1 cellular context compared by ENCODE assay signal in the genomic region with DNA sequence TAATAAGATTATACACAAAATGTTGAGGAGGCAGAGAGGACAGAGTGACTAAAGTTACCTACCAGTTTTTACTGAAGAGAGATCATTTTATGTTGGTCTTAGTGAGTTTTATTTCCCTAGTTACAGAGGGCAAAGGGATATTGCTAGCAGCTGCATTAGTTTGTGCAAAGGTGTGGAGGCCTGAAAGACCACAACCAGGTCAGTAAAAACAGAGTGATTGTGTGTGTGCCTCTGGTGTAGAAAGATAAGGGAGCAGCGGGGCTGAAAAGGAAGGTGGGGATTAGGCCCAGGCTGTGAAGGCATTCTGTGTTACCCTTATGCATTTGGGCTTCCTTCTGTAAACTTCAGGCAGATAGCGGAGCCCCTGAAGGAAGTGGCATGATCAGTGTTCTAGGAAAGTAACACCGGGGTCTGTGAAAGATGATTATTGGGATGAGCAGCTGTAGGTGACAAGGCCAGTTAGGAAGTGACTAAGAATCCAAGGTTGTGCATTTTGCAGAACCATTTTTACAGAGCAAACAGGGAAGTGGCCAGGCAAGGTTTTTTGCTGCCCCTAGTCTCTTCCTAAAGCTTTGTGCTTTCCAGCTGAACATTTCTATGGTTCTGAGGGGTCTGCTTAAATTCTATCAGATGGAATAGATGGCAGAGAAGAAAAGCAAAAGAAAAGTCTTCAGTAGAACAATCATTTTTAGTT.
TF ChIP-seq lines count a peak whose summit lies in the region.

No MANE protein-coding gene starts in this region.

TF ChIP-seq in K562, 482 proteins besides CTCF, POLR2A, EP300 and RAD21 (continued from another document and continues in another):
- TF ChIP-seq, protein P1, sequence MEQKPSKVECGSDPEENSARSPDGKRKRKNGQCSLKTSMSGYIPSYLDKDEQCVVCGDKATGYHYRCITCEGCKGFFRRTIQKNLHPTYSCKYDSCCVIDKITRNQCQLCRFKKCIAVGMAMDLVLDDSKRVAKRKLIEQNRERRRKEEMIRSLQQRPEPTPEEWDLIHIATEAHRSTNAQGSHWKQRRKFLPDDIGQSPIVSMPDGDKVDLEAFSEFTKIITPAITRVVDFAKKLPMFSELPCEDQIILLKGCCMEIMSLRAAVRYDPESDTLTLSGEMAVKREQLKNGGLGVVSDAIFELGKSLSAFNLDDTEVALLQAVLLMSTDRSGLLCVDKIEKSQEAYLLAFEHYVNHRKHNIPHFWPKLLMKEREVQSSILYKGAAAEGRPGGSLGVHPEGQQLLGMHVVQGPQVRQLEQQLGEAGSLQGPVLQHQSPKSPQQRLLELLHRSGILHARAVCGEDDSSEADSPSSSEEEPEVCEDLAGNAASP (IDR thresholded peaks at IDR 0.05), result no peak
- peak; percentile 73 for TF ChIP-seq ZNF644 (tag; IDR thresholded peaks at IDR 0.05; ENCODE audit: low read depth)
- TF ChIP-seq NFE2 (IDR thresholded peaks at IDR 0.05; ENCODE audit: low read depth), result peak; percentile 3; the same call in 1 of the 2 replicates
- TF ChIP-seq SMARCB1 (IDR thresholded peaks at IDR 0.05; ENCODE audit: insufficient read length, low read depth), result no peak
- TF ChIP-seq, protein P2, sequence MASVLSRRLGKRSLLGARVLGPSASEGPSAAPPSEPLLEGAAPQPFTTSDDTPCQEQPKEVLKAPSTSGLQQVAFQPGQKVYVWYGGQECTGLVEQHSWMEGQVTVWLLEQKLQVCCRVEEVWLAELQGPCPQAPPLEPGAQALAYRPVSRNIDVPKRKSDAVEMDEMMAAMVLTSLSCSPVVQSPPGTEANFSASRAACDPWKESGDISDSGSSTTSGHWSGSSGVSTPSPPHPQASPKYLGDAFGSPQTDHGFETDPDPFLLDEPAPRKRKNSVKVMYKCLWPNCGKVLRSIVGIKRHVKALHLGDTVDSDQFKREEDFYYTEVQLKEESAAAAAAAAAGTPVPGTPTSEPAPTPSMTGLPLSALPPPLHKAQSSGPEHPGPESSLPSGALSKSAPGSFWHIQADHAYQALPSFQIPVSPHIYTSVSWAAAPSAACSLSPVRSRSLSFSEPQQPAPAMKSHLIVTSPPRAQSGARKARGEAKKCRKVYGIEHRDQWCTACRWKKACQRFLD (CRISPR knock-in tag; IDR thresholded peaks at IDR 0.05), result peak; percentile 75; the same call in 1 of the 2 replicates
- no peak for TF ChIP-seq RBM39 (optimal IDR thresholded peaks at IDR 0.05; ENCODE audit: low read depth, low read length)
- TF ChIP-seq, protein P3, sequence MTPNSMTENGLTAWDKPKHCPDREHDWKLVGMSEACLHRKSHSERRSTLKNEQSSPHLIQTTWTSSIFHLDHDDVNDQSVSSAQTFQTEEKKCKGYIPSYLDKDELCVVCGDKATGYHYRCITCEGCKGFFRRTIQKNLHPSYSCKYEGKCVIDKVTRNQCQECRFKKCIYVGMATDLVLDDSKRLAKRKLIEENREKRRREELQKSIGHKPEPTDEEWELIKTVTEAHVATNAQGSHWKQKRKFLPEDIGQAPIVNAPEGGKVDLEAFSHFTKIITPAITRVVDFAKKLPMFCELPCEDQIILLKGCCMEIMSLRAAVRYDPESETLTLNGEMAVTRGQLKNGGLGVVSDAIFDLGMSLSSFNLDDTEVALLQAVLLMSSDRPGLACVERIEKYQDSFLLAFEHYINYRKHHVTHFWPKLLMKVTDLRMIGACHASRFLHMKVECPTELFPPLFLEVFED (CRISPR knock-in tag; conservative IDR thresholded peaks at IDR 0.05), result peak; percentile 86
- no peak for TF ChIP-seq ZNF12 (CRISPR knock-in tag; IDR thresholded peaks at IDR 0.05)
- TF ChIP-seq POLR2G (IDR thresholded peaks at IDR 0.05; ENCODE audit: low read depth, low read length), result peak; percentile 73
- TF ChIP-seq CBFA2T2 (conservative IDR thresholded peaks at IDR 0.05), result peak; percentile 95
- TF ChIP-seq RB1 (IDR thresholded peaks at IDR 0.05; ENCODE audit: low read depth), result 0 out of 2 replicates have a peak, but pooled peaks have one; percentile 50
- TF ChIP-seq KDM4B (IDR thresholded peaks at IDR 0.05; ENCODE audit: borderline replicate concordance in 2 of 2, low read depth in 1 of 2), result no peak
- no peak for TF ChIP-seq HEY1 (CRISPR knock-in tag; IDR thresholded peaks at IDR 0.05; ENCODE audit: borderline replicate concordance)
- TF ChIP-seq ETV5 (CRISPR knock-in tag; IDR thresholded peaks at IDR 0.05; ENCODE audit: low read depth), result peak; percentile 94
- no peak for TF ChIP-seq HSF4 (CRISPR knock-in tag; IDR thresholded peaks at IDR 0.05; ENCODE audit: borderline replicate concordance)
- TF ChIP-seq ZBTB1 (CRISPR knock-in tag; IDR thresholded peaks at IDR 0.05; ENCODE audit: borderline replicate concordance, low read depth), result no peak
- peak; percentile 96 for TF ChIP-seq TEAD4 (IDR thresholded peaks at IDR 0.05; ENCODE audit: low read length)
- TF ChIP-seq TEAD4 (CRISPR knock-in tag; IDR thresholded peaks at IDR 0.05; ENCODE audit: borderline replicate concordance), result no peak
- no peak for TF ChIP-seq PTRF (tag; IDR thresholded peaks at IDR 0.05)
- TF ChIP-seq TBL1XR1 (IDR thresholded peaks at IDR 0.05; ENCODE audit: low read length in 2 of 2), result peak in 1 of 2 experiments; percentile 94; a peak in 3 of 4 replicates
- no peak for TF ChIP-seq RFX7 (CRISPR knock-in tag; IDR thresholded peaks at IDR 0.05)
- TF ChIP-seq, protein P4, sequence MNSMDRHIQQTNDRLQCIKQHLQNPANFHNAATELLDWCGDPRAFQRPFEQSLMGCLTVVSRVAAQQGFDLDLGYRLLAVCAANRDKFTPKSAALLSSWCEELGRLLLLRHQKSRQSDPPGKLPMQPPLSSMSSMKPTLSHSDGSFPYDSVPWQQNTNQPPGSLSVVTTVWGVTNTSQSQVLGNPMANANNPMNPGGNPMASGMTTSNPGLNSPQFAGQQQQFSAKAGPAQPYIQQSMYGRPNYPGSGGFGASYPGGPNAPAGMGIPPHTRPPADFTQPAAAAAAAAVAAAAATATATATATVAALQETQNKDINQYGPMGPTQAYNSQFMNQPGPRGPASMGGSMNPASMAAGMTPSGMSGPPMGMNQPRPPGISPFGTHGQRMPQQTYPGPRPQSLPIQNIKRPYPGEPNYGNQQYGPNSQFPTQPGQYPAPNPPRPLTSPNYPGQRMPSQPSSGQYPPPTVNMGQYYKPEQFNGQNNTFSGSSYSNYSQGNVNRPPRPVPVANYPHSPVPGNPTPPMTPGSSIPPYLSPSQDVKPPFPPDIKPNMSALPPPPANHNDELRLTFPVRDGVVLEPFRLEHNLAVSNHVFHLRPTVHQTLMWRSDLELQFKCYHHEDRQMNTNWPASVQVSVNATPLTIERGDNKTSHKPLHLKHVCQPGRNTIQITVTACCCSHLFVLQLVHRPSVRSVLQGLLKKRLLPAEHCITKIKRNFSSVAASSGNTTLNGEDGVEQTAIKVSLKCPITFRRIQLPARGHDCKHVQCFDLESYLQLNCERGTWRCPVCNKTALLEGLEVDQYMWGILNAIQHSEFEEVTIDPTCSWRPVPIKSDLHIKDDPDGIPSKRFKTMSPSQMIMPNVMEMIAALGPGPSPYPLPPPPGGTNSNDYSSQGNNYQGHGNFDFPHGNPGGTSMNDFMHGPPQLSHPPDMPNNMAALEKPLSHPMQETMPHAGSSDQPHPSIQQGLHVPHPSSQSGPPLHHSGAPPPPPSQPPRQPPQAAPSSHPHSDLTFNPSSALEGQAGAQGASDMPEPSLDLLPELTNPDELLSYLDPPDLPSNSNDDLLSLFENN (IDR thresholded peaks at IDR 0.05; ENCODE audit: low read depth in 2 of 2, low read length in 2 of 2), result peak in 1 of 2 experiments; percentile 89; a peak in 2 of 4 replicates
- TF ChIP-seq ZNF316 (IDR thresholded peaks at IDR 0.05), result no peak
- TF ChIP-seq FOXK1 (CRISPR knock-in tag; IDR thresholded peaks at IDR 0.05; ENCODE audit: borderline replicate concordance), result no peak
- TF ChIP-seq, protein P5, sequence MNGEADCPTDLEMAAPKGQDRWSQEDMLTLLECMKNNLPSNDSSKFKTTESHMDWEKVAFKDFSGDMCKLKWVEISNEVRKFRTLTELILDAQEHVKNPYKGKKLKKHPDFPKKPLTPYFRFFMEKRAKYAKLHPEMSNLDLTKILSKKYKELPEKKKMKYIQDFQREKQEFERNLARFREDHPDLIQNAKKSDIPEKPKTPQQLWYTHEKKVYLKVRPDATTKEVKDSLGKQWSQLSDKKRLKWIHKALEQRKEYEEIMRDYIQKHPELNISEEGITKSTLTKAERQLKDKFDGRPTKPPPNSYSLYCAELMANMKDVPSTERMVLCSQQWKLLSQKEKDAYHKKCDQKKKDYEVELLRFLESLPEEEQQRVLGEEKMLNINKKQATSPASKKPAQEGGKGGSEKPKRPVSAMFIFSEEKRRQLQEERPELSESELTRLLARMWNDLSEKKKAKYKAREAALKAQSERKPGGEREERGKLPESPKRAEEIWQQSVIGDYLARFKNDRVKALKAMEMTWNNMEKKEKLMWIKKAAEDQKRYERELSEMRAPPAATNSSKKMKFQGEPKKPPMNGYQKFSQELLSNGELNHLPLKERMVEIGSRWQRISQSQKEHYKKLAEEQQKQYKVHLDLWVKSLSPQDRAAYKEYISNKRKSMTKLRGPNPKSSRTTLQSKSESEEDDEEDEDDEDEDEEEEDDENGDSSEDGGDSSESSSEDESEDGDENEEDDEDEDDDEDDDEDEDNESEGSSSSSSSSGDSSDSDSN (IDR thresholded peaks at IDR 0.05; ENCODE audit: borderline replicate concordance in 1 of 2, low read depth in 2 of 2, low read length in 2 of 2), result peak in 1 of 2 experiments; percentile 77; a peak in 1 of 4 replicates
- TF ChIP-seq SAFB2 (IDR thresholded peaks at IDR 0.05; ENCODE audit: borderline replicate concordance, low read depth, low read length, severe bottlenecking), result no peak
- TF ChIP-seq, protein P6, sequence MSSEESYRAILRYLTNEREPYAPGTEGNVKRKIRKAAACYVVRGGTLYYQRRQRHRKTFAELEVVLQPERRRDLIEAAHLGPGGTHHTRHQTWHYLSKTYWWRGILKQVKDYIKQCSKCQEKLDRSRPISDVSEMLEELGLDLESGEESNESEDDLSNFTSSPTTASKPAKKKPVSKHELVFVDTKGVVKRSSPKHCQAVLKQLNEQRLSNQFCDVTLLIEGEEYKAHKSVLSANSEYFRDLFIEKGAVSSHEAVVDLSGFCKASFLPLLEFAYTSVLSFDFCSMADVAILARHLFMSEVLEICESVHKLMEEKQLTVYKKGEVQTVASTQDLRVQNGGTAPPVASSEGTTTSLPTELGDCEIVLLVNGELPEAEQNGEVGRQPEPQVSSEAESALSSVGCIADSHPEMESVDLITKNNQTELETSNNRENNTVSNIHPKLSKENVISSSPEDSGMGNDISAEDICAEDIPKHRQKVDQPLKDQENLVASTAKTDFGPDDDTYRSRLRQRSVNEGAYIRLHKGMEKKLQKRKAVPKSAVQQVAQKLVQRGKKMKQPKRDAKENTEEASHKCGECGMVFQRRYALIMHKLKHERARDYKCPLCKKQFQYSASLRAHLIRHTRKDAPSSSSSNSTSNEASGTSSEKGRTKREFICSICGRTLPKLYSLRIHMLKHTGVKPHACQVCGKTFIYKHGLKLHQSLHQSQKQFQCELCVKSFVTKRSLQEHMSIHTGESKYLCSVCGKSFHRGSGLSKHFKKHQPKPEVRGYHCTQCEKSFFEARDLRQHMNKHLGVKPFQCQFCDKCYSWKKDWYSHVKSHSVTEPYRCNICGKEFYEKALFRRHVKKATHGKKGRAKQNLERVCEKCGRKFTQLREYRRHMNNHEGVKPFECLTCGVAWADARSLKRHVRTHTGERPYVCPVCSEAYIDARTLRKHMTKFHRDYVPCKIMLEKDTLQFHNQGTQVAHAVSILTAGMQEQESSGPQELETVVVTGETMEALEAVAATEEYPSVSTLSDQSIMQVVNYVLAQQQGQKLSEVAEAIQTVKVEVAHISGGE (CRISPR knock-in tag; IDR thresholded peaks at IDR 0.05), result peak in 1 of 3 experiments; percentile 65; a peak in 1 of 6 replicates
- peak; percentile 41 to 43; a peak in 3 of 4 replicates for TF ChIP-seq TEAD1 (CRISPR knock-in tag; IDR thresholded peaks at IDR 0.05)
- TF ChIP-seq ZNF165 (CRISPR knock-in tag; IDR thresholded peaks at IDR 0.05; ENCODE audit: borderline replicate concordance), result no peak
- no peak for TF ChIP-seq ZNF699 (CRISPR knock-in tag; IDR thresholded peaks at IDR 0.05; ENCODE audit: insufficient replicate concordance)
- TF ChIP-seq CBX2 (IDR thresholded peaks at IDR 0.05; ENCODE audit: insufficient read depth, low read length, poor library complexity, severe bottlenecking), result no peak
- TF ChIP-seq ZNF354B (CRISPR knock-in tag; IDR thresholded peaks at IDR 0.05), result no peak
- TF ChIP-seq NONO (IDR thresholded peaks at IDR 0.05; ENCODE audit: low read depth in 2 of 2, low read length in 1 of 2), result peak in 1 of 2 experiments; percentile 67; a peak in 2 of 4 replicates
- no peak for TF ChIP-seq ZKSCAN8 (CRISPR knock-in tag; IDR thresholded peaks at IDR 0.05)
- no peak for TF ChIP-seq PTTG1 (tag; IDR thresholded peaks at IDR 0.05; ENCODE audit: low read depth)
- no peak for TF ChIP-seq SIX5 (IDR thresholded peaks at IDR 0.05; ENCODE audit: borderline replicate concordance in 1 of 2, insufficient read depth in 1 of 2, low read depth in 1 of 2, low read length in 2 of 2)
- TF ChIP-seq, protein P7, sequence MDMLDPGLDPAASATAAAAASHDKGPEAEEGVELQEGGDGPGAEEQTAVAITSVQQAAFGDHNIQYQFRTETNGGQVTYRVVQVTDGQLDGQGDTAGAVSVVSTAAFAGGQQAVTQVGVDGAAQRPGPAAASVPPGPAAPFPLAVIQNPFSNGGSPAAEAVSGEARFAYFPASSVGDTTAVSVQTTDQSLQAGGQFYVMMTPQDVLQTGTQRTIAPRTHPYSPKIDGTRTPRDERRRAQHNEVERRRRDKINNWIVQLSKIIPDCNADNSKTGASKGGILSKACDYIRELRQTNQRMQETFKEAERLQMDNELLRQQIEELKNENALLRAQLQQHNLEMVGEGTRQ (CRISPR knock-in tag; IDR thresholded peaks at IDR 0.05), result no peak
- TF ChIP-seq, protein P8, sequence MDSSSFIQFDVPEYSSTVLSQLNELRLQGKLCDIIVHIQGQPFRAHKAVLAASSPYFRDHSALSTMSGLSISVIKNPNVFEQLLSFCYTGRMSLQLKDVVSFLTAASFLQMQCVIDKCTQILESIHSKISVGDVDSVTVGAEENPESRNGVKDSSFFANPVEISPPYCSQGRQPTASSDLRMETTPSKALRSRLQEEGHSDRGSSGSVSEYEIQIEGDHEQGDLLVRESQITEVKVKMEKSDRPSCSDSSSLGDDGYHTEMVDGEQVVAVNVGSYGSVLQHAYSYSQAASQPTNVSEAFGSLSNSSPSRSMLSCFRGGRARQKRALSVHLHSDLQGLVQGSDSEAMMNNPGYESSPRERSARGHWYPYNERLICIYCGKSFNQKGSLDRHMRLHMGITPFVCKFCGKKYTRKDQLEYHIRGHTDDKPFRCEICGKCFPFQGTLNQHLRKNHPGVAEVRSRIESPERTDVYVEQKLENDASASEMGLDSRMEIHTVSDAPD (CRISPR knock-in tag; IDR thresholded peaks at IDR 0.05), result no peak
